ENCODE assay signal across 1 cellular context in genomic region chr2:21030983-21031968, GRCh38.
TF ChIP-seq lines count a peak whose summit lies in the region.

No MANE protein-coding gene starts in this region.

TF ChIP-seq in HepG2, 621 proteins besides CTCF, POLR2A, EP300 and RAD21 (continued from another document and continues in another):
- TF ChIP-seq ZFP91 (CRISPR knock-in tag; IDR thresholded peaks at IDR 0.05; ENCODE audit: borderline replicate concordance) (no peak), ZNF513 (CRISPR knock-in tag; conservative IDR thresholded peaks at IDR 0.05) (no peak), ZNF589 (CRISPR knock-in tag; conservative IDR thresholded peaks at IDR 0.05) (0 out of 2 replicates have a peak, but pooled peaks have one; percentile 23), ZNF749 (CRISPR knock-in tag; IDR thresholded peaks at IDR 0.05; ENCODE audit: borderline replicate concordance) (0 out of 2 replicates have a peak, but pooled peaks have one; percentile 50), NR2C2 (CRISPR knock-in tag; IDR thresholded peaks at IDR 0.05; ENCODE audit: borderline replicate concordance) (no peak), ETV5 (CRISPR knock-in tag; IDR thresholded peaks at IDR 0.05; ENCODE audit: borderline replicate concordance) (no peak), SP2 (CRISPR knock-in tag; IDR thresholded peaks at IDR 0.05) (no peak), GTF2F1 (IDR thresholded peaks at IDR 0.05; ENCODE audit: low read length) (no peak), DR1 (CRISPR knock-in tag; IDR thresholded peaks at IDR 0.05) (no peak), NR2F6 (IDR thresholded peaks at IDR 0.05) (no peak), NR2F6 (CRISPR knock-in tag; IDR thresholded peaks at IDR 0.05) (no peak), FIP1L1 (IDR thresholded peaks at IDR 0.05; ENCODE audit: borderline replicate concordance, insufficient read depth, low read depth, low read length) (no peak), ZNF3 (CRISPR knock-in tag; IDR thresholded peaks at IDR 0.05) (no peak), ZNF558 (CRISPR knock-in tag; IDR thresholded peaks at IDR 0.05; ENCODE audit: borderline replicate concordance) (no peak), ETV6 (CRISPR knock-in tag; conservative IDR thresholded peaks at IDR 0.05) (no peak), ERF (CRISPR knock-in tag; IDR thresholded peaks at IDR 0.05) (no peak), ZNF280D (CRISPR knock-in tag; IDR thresholded peaks at IDR 0.05) (no peak), TEF (CRISPR knock-in tag; IDR thresholded peaks at IDR 0.05) (no peak), HDAC2 (CRISPR knock-in tag; IDR thresholded peaks at IDR 0.05) (0 out of 2 replicates have a peak, but pooled peaks have one; percentile 6), SAP130 (CRISPR knock-in tag; IDR thresholded peaks at IDR 0.05; ENCODE audit: low read depth) (0 out of 2 replicates have a peak, but pooled peaks have one; percentile 1), ZBTB3 (CRISPR knock-in tag; IDR thresholded peaks at IDR 0.05; ENCODE audit: borderline replicate concordance, low read depth) (no peak), GLMP (CRISPR knock-in tag; IDR thresholded peaks at IDR 0.05; ENCODE audit: borderline replicate concordance) (no peak), ZNF343 (CRISPR knock-in tag; IDR thresholded peaks at IDR 0.05) (no peak), ZNF207 (IDR thresholded peaks at IDR 0.05; ENCODE audit: borderline replicate concordance) (no peak), STAG1 (CRISPR knock-in tag; IDR thresholded peaks at IDR 0.05) (no peak), NFIC (IDR thresholded peaks at IDR 0.05; ENCODE audit: low read length) (0 out of 2 replicates have a peak, but pooled peaks have one; percentile 32), CREM (IDR thresholded peaks at IDR 0.05) (no peak), CREM (CRISPR knock-in tag; IDR thresholded peaks at IDR 0.05) (no peak), MAFG (CRISPR knock-in tag; IDR thresholded peaks at IDR 0.05) (no peak), ETS1 (CRISPR knock-in tag; IDR thresholded peaks at IDR 0.05) (no peak), NAIF1 (CRISPR knock-in tag; IDR thresholded peaks at IDR 0.05; ENCODE audit: borderline replicate concordance) (no peak), SNAPC4 (CRISPR knock-in tag; IDR thresholded peaks at IDR 0.05) (no peak), E2F5 (CRISPR knock-in tag; conservative IDR thresholded peaks at IDR 0.05) (no peak), LRRFIP1 (CRISPR knock-in tag; conservative IDR thresholded peaks at IDR 0.05) (no peak), SMAD3 (CRISPR knock-in tag; IDR thresholded peaks at IDR 0.05) (no peak), HHEX (CRISPR knock-in tag; IDR thresholded peaks at IDR 0.05) (no peak), TRIM22 (IDR thresholded peaks at IDR 0.05) (no peak), ZC3H4 (CRISPR knock-in tag; IDR thresholded peaks at IDR 0.05; ENCODE audit: borderline replicate concordance) (peak; percentile 78), ZNF629 (CRISPR knock-in tag; conservative IDR thresholded peaks at IDR 0.05) (no peak), HCFC1 (IDR thresholded peaks at IDR 0.05; ENCODE audit: low read depth, low read length) (no peak), ZBTB7B (CRISPR knock-in tag; IDR thresholded peaks at IDR 0.05) (no peak), FOXO4 (CRISPR knock-in tag; conservative IDR thresholded peaks at IDR 0.05) (no peak), ZNF121 (CRISPR knock-in tag; IDR thresholded peaks at IDR 0.05) (no peak)
